In the genomic region with DNA sequence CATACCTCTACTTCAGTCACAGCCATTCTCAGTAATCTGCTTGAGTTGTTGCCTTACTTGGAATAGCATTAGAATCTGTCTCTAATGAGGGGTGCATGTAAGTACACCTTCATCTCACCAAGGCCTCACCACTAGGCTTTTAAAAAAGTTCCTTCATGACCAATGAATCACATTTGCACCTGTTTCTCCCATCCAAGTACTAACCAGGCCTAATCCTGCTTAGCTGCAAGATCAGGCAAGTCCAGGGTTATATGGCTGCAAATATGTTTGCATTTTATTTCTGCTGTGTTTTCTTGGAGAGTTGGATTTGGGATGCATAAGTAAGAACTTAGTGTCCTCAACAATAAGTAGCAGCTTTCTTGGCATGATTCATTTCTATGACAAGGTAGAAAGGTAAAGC, we compare ENCODE assay signal across 28 cellular contexts.
"Had no signal": no experiment of that assay in that cellular context is flagged by ENCODE, and none has a peak within 500 bp of the region (broad histone marks: within the 10 kb centered on the region; RNA-seq: fewer than 3 reads in every experiment).

No MANE protein-coding gene starts in this region.

- H3K27me3 ChIP-seq: left lung, ovary, right atrium auricular region, right lobe of liver, stomach, testis, thyroid gland, transverse colon, upper lobe of left lung, vagina had no signal

- H3K4me1 ChIP-seq: left lung, lower lobe of right lung, right atrium auricular region, right lobe of liver, stomach, testis, thyroid gland, transverse colon, upper lobe of left lung had no signal

- H3K4me1 Mint-ChIP-seq: immature natural killer cell; mesothelial cell of epicardium; naive thymus-derived CD4-positive, alpha-beta T cell; stimulated activated naive B cell treated with anti-CD40 and anti-IgM and Interleukin-4, amounts not matched to agents 10 μg/mL and 1 μg/mL and 100 μg/mL, for 72 hours had no signal

- H3K36me3 ChIP-seq: left lung, lower lobe of right lung, ovary, right atrium auricular region, right lobe of liver, stomach, thyroid gland, transverse colon, upper lobe of left lung, vagina had no signal

- DNase-seq: hypothalamus; immature natural killer cell; kidney; left colon; left lung; lower lobe of right lung; mesendoderm; naive thymus-derived CD4-positive, alpha-beta T cell; ovary; right lobe of liver; stimulated activated CD4-positive, alpha-beta T cell treated with anti-CD3 and anti-CD28 coated beads, Interleukin-12 subunit alpha, Interleukin-12 subunit beta, amount 100 ng/mL, for 4 hours; stimulated activated CD4-positive, alpha-beta T cell treated with anti-CD3 and anti-CD28 coated beads, Interleukin-15, amount 100 ng/mL, for 24 hours; stimulated activated CD4-positive, alpha-beta T cell treated with anti-CD3 and anti-CD28 coated beads, Interleukin-2, amount 100 ng/mL, for 24 hours; stimulated activated CD4-positive, alpha-beta T cell treated with anti-CD3 and anti-CD28 coated beads, Interleukin-4, amount 100 ng/mL, for 1 hour; stimulated activated naive B cell treated with anti-CD40 and anti-IgM and Interleukin-4, amounts not matched to agents 10 μg/mL and 1 μg/mL and 100 μg/mL, for 72 hours; stimulated activated naive CD8-positive, alpha-beta T cell treated with anti-CD3 and anti-CD28 coated beads, Interleukin-15, Interleukin-2, amounts not matched to agents 100 U/mL and 50 U/mL, for 24 hours; stomach; testis; thyroid gland; transverse colon; upper lobe of left lung had no signal

- H3K4me3 Mint-ChIP-seq: immature natural killer cell; mesothelial cell of epicardium; naive thymus-derived CD4-positive, alpha-beta T cell; natural killer cell treated with Interleukin-12 subunit alpha and Interleukin-12 subunit beta and Interleukin-15 and Interleukin-18, amount 100 ng/mL, for 72 hours; stimulated activated naive B cell treated with anti-CD40 and anti-IgM and Interleukin-4, amounts not matched to agents 10 μg/mL and 1 μg/mL and 100 μg/mL, for 72 hours had no signal

- H3K27ac ChIP-seq: left lung, lower lobe of right lung, ovary, right atrium auricular region, right lobe of liver, skin epidermis, stomach, testis, thyroid gland, transverse colon, upper lobe of left lung, vagina had no signal

- H3K36me3 Mint-ChIP-seq: mesothelial cell of epicardium; naive thymus-derived CD4-positive, alpha-beta T cell; natural killer cell treated with Interleukin-12 subunit alpha and Interleukin-12 subunit beta and Interleukin-15 and Interleukin-18, amount 100 ng/mL, for 72 hours; stimulated activated naive B cell treated with anti-CD40 and anti-IgM and Interleukin-4, amounts not matched to agents 10 μg/mL and 1 μg/mL and 100 μg/mL, for 72 hours had no signal

- FAIRE-seq: islet of Langerhans, kidney had no signal

- H3K27me3 Mint-ChIP-seq: natural killer cell treated with Interleukin-12 subunit alpha and Interleukin-12 subunit beta and Interleukin-15 and Interleukin-18, amount 100 ng/mL, for 72 hours; progenitor cell of endocrine pancreas had no signal

- H3K4me3 ChIP-seq: left lung, lower lobe of right lung, ovary, right atrium auricular region, right lobe of liver, skin epidermis, stomach, testis, thyroid gland, transverse colon, upper lobe of left lung, vagina had no signal

- H3K27ac Mint-ChIP-seq: immature natural killer cell; mesothelial cell of epicardium; naive thymus-derived CD4-positive, alpha-beta T cell; natural killer cell treated with Interleukin-12 subunit alpha and Interleukin-12 subunit beta and Interleukin-15 and Interleukin-18, amount 100 ng/mL, for 72 hours; progenitor cell of endocrine pancreas; stimulated activated naive B cell treated with anti-CD40 and anti-IgM and Interleukin-4, amounts not matched to agents 10 μg/mL and 1 μg/mL and 100 μg/mL, for 72 hours had no signal

- ATAC-seq: left colon; left lung; lower lobe of right lung; naive thymus-derived CD4-positive, alpha-beta T cell; natural killer cell treated with Interleukin-12 subunit alpha and Interleukin-12 subunit beta and Interleukin-15 and Interleukin-18, amount 100 ng/mL, for 72 hours; right lobe of liver; stimulated activated naive B cell treated with anti-CD40 and anti-IgM and Interleukin-4, amounts not matched to agents 10 μg/mL and 1 μg/mL and 100 μg/mL, for 72 hours; stimulated activated naive CD8-positive, alpha-beta T cell treated with anti-CD3 and anti-CD28 coated beads, Interleukin-15, Interleukin-2, amounts not matched to agents 100 U/mL and 50 U/mL, for 24 hours had no signal

- H3K9me3 ChIP-seq: left lung, lower lobe of right lung, ovary, right atrium auricular region, right lobe of liver, stomach, testis, thyroid gland, transverse colon, upper lobe of left lung, vagina had no signal
